Comparison of ENCODE assay signal across 7 cellular contexts in the genomic region with DNA sequence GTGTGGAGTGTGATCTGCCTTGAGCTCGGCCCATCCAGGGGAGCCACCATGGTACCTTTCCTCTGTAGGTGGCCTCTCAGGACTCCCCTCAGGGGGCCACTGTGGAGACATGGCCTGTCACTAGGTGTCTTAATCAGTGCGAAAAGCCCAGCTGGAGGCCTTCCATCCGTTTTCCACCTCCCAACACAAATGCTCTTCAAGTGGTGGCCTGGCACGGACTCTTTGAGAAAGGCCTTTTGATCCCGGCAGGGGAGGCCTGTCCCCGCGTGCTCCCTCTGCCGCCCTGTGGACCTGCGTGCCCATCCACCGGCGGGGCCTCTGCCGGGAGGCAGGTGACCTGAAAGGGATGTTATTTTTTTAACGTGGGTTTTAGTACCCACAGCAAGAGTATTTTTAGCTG.
"Had no signal": no experiment of that assay in that cellular context is flagged by ENCODE, and none has a peak within 500 bp of the region (broad histone marks: within the 10 kb centered on the region; RNA-seq: fewer than 3 reads in every experiment).

No MANE protein-coding gene starts in this region.

- H3K27ac ChIP-seq: pancreas had no signal

- H3K4me1 ChIP-seq: pancreas had no signal

- ATAC-seq: pancreas had no signal

- H3K4me3 ChIP-seq: pancreas, transverse colon had no signal

- H3K36me3 ChIP-seq: pancreas, transverse colon had no signal

- H3K27me3 ChIP-seq: pancreas, transverse colon had no signal

- DNase-seq: activated CD4-positive, alpha-beta memory T cell treated with anti-CD3 and anti-CD28 coated beads, Interleukin-2, amount 10 ng/mL, durations not matched to agents 7 days and 5 days; activated T-cell treated with anti-CD3 and anti-CD28 coated beads, Interleukin-2, amount 50 U/mL, for 48 hours; mammary epithelial cell; pancreas; small intestine; T-helper 9 cell; transverse colon had no signal

- H3K9me3 ChIP-seq: pancreas, transverse colon had no signal

- FAIRE-seq: pancreas, small intestine had no signal
